Comparison of ENCODE assay signal across 28 cellular contexts in genomic region chr17:36690190-36690589, GRCh38.
"Had no signal": no experiment of that assay in that cellular context is flagged by ENCODE, and none has a peak within 500 bp of the region (broad histone marks: within the 10 kb centered on the region; RNA-seq: fewer than 3 reads in every experiment).

No MANE protein-coding gene starts in this region.

- ATAC-seq: activated CD4-positive, alpha-beta T cell treated with anti-CD3 and anti-CD28 coated beads for 36 hours; activated CD4-positive, CD25-positive, alpha-beta regulatory T cell treated with anti-CD3 and anti-CD28 coated beads, Interleukin-2, amount 50 U/mL, for 24 hours; activated CD8-positive, alpha-beta memory T cell treated with anti-CD3 and anti-CD28 coated beads, Interleukin-2, amount 10 ng/mL, durations not matched to agents 7 days and 5 days; activated CD8-positive, alpha-beta T cell treated with anti-CD3 and anti-CD28 coated beads, Interleukin-2, amount 10 ng/mL, durations not matched to agents 7 days and 5 days; activated naive CD8-positive, alpha-beta T cell treated with anti-CD3 and anti-CD28 coated beads, Interleukin-2, amount 50 U/mL, for 24 hours had no signal

- H3K4me3 ChIP-seq: ascending aorta, cardiac muscle cell had no signal

- H3K9me3 ChIP-seq: ascending aorta had no signal

- H3K27me3 ChIP-seq: ascending aorta, cardiac muscle cell had no signal

- H3K27ac ChIP-seq: ascending aorta, cardiac muscle cell, VCaP had no signal

- H3K36me3 ChIP-seq: ascending aorta, cardiac muscle cell had no signal

- DNase-seq: activated B cell treated with CpG ODN at 0.5 μM for 24 hours; activated CD4-positive, alpha-beta memory T cell treated with anti-CD3 and anti-CD28 coated beads, Interleukin-2, amount 10 ng/mL, durations not matched to agents 7 days and 5 days; activated CD4-positive, alpha-beta T cell treated with anti-CD3 and anti-CD28 coated beads for 1 hour; activated CD4-positive, alpha-beta T cell treated with anti-CD3 and anti-CD28 coated beads for 36 hours; activated CD4-positive, alpha-beta T cell treated with anti-CD3 and anti-CD28 coated beads for 48 hours; activated CD4-positive, alpha-beta T cell treated with anti-CD3 and anti-CD28 coated beads, Interleukin-2, amount 10 ng/mL, durations not matched to agents 7 days and 5 days; activated CD4-positive, alpha-beta T cell treated with anti-CD3 and anti-CD28 coated beads, Interleukin-2, amount 50 U/mL, for 48 hours; activated CD8-positive, alpha-beta memory T cell treated with anti-CD3 and anti-CD28 coated beads for 24 hours; activated CD8-positive, alpha-beta memory T cell treated with anti-CD3 and anti-CD28 coated beads, Interleukin-2, amount 10 ng/mL, durations not matched to agents 7 days and 5 days; activated CD8-positive, alpha-beta memory T cell treated with anti-CD3 and anti-CD28 coated beads, Interleukin-2, amount 50 U/mL, for 48 hours; activated CD8-positive, alpha-beta T cell treated with anti-CD3 and anti-CD28 coated beads, Interleukin-2, amount 10 ng/mL, durations not matched to agents 7 days and 5 days; activated effector memory CD4-positive, alpha-beta T cell treated with Interleukin-2 at 50 U/mL for 16 hours; activated gamma-delta T cell; activated naive CD4-positive, alpha-beta T cell treated with Interleukin-2 at 50 U/mL for 16 hours; activated naive CD8-positive, alpha-beta T cell treated with anti-CD3 and anti-CD28 coated beads, Interleukin-2, amount 10 ng/mL, durations not matched to agents 7 days and 5 days; activated naive CD8-positive, alpha-beta T cell treated with anti-CD3 and anti-CD28 coated beads, Interleukin-2, amount 50 U/mL, for 24 hours; activated T-cell treated with anti-CD3 and anti-CD28 coated beads, Interleukin-2, amount 50 U/mL, for 24 hours; activated T-cell treated with anti-CD3 and anti-CD28 coated beads, Interleukin-2, amount 50 U/mL, for 48 hours; amygdala; anterior cingulate cortex; caudate nucleus; T-helper 1 cell; T-helper 2 cell; T-helper 9 cell had no signal

- H3K4me1 ChIP-seq: ascending aorta had no signal
